In genomic region chr2:192473331-192473730, GRCh38 we compare ENCODE assay signal across 7 cellular contexts.
"Had no signal": no experiment of that assay in that cellular context is flagged by ENCODE, and none has a peak within 500 bp of the region (broad histone marks: within the 10 kb centered on the region; RNA-seq: fewer than 3 reads in every experiment).

No MANE protein-coding gene starts in this region.

- H3K4me3 Mint-ChIP-seq: HFFc6, IgD-negative memory B cell had no signal

- H3K27me3 Mint-ChIP-seq: IgD-negative memory B cell had no signal

- H3K36me3 ChIP-seq: HAP-1 had no signal

- DNase-seq: GM23248, GOT3, H7, HFFc6 had no signal

- H2AFZ ChIP-seq: GM23248 had no signal

- H3K4me1 Mint-ChIP-seq: IgD-negative memory B cell had no signal

- H3K4me3 ChIP-seq: GM23248, HAP-1 had no signal

- H3K9me3 ChIP-seq: HAP-1 had no signal

- H3K4me1 ChIP-seq: HAP-1 had no signal

- H3K9ac ChIP-seq: GM23248 had no signal

- H3K27ac ChIP-seq: GM23248, HL-60 had no signal

- H3K27ac Mint-ChIP-seq: HFFc6, IgD-negative memory B cell had no signal
